ENCODE assay signal across 13 cellular contexts in genomic region chr4:11821774-11822430, GRCh38.
"Had no signal": no experiment of that assay in that cellular context is flagged by ENCODE, and none has a peak within 500 bp of the region (broad histone marks: within the 10 kb centered on the region; RNA-seq: fewer than 3 reads in every experiment).

No MANE protein-coding gene starts in this region.

- H3K27ac Mint-ChIP-seq: activated naive CD4-positive, alpha-beta T cell treated with anti-CD3 and anti-CD28 coated beads for 36 hours; natural killer cell treated with Interleukin-12 subunit alpha and Interleukin-12 subunit beta and Interleukin-15 and Interleukin-18, amount 100 ng/mL, for 72 hours had no signal

- DNase-seq: activated CD4-positive, alpha-beta T cell treated with anti-CD3 and anti-CD28 coated beads, Interleukin-2, amount 50 U/mL, for 1 hour; activated CD4-positive, CD25-positive, alpha-beta regulatory T cell treated with anti-CD3 and anti-CD28 coated beads, Interleukin-2, amount 50 U/mL, for 72 hours; activated CD8-positive, alpha-beta memory T cell treated with anti-CD3 and anti-CD28 coated beads, Interleukin-2, amount 50 U/mL, for 4 hours; activated naive CD4-positive, alpha-beta T cell treated with anti-CD3 and anti-CD28 coated beads for 36 hours; activated T-cell treated with anti-CD3 and anti-CD28 coated beads, Interleukin-2, amount 50 U/mL, for 4 hours; body of pancreas; central memory CD4-positive, alpha-beta T cell; left cardiac atrium; stimulated activated CD4-positive, alpha-beta T cell treated with anti-CD3 and anti-CD28 coated beads, Interleukin-2, amount 100 ng/mL, for 24 hours; stimulated activated naive CD8-positive, alpha-beta T cell treated with anti-CD3 and anti-CD28 coated beads, Interleukin-15, Interleukin-2, amounts not matched to agents 100 U/mL and 50 U/mL, for 24 hours; substantia nigra; tibial artery had no signal

- H3K27me3 ChIP-seq: body of pancreas, tibial artery had no signal

- H3K4me3 ChIP-seq: body of pancreas, tibial artery had no signal

- H3K27me3 Mint-ChIP-seq: natural killer cell treated with Interleukin-12 subunit alpha and Interleukin-12 subunit beta and Interleukin-15 and Interleukin-18, amount 100 ng/mL, for 72 hours had no signal

- H3K36me3 ChIP-seq: tibial artery had no signal

- H3K36me3 Mint-ChIP-seq: natural killer cell treated with Interleukin-12 subunit alpha and Interleukin-12 subunit beta and Interleukin-15 and Interleukin-18, amount 100 ng/mL, for 72 hours had no signal

- H3K9me3 ChIP-seq: body of pancreas, tibial artery had no signal

- H3K27ac ChIP-seq: body of pancreas, tibial artery had no signal

- H3K4me3 Mint-ChIP-seq: activated naive CD4-positive, alpha-beta T cell treated with anti-CD3 and anti-CD28 coated beads for 36 hours; activated T-cell treated with anti-CD3 and anti-CD28 coated beads, Interleukin-2, amount 50 U/mL, for 4 hours; natural killer cell treated with Interleukin-12 subunit alpha and Interleukin-12 subunit beta and Interleukin-15 and Interleukin-18, amount 100 ng/mL, for 72 hours had no signal

- H3K4me1 ChIP-seq: body of pancreas, tibial artery had no signal
